ENCODE assay signal across 8 cellular contexts in genomic region chr7:47482013-47482761, GRCh38.
A peak's percentile ranks its signal among the peaks of the same experiment; 100 is the strongest.
DNase-seq lines count a peak whose midpoint lies in the region; TF ChIP-seq lines count a peak whose summit lies in the region.

No MANE protein-coding gene starts in this region.

- H3K27ac ChIP-seq in coronary artery: peak overlapping the region; percentile 90
- H3K27ac ChIP-seq in neuronal stem cell (replicated peaks; ENCODE audit: low read length): no peak overlapping the region
- peak overlapping the region in 2 of 59 donors; percentile 26 to 31 for H3K27ac ChIP-seq in dorsolateral prefrontal cortex

- no peak overlapping the region for H4K91ac ChIP-seq in neuronal stem cell (ENCODE audit: low read depth, low read length, poor library complexity)

- intact Hi-C loops in dorsolateral prefrontal cortex (cut with DNase I): no loop called here

- no peak overlapping the region for H2BK15ac ChIP-seq in neuronal stem cell (ENCODE audit: low read length)

- H2BK5ac ChIP-seq in neuronal stem cell (ENCODE audit: low read length): no peak overlapping the region

- peak overlapping the region; percentile 28 for H2AK5ac ChIP-seq in neuronal stem cell (ENCODE audit: low read depth, low read length)

- TF ChIP-seq CTCF in GM20000 (IDR thresholded peaks at IDR 0.05; ENCODE audit: extremely low read depth, missing control alignments): no peak
- no peak for TF ChIP-seq CTCF in coronary artery (IDR thresholded peaks at IDR 0.05)
- no peak for TF ChIP-seq CTCF in dorsolateral prefrontal cortex (IDR thresholded peaks at IDR 0.05 in 54 of 56, conservative IDR thresholded peaks at IDR 0.05 in 2 of 56; ENCODE audit: low read depth in 1 of 56, partially characterized antibody in 56 of 56)

- no peak overlapping the region for H3K9ac ChIP-seq in neuronal stem cell (ENCODE audit: low read depth, low read length, poor library complexity)

- peak overlapping the region; percentile 18 for H2BK12ac ChIP-seq in neuronal stem cell (ENCODE audit: low read length)

- no peak overlapping the region for H3K23ac ChIP-seq in neuronal stem cell (ENCODE audit: low read depth, low read length, poor library complexity)

- H4K8ac ChIP-seq in neuronal stem cell (ENCODE audit: low read depth, low read length): no peak overlapping the region

- peak; percentile 36 for DNase-seq in GM20000 (ENCODE audit: low spot score)
- DNase-seq in NCI-H226: peak; percentile 89
- peak; percentile 92 for DNase-seq in coronary artery (ENCODE audit: low spot score)
- DNase-seq in neuronal stem cell (ENCODE audit: low spot score): no peak
- no peak for DNase-seq in NAMALWA (ENCODE audit: low spot score)
- DNase-seq in pons (ENCODE audit: low spot score): no peak
- DNase-seq in Ammon's horn (ENCODE audit: low spot score): no peak
- no peak for DNase-seq in dorsolateral prefrontal cortex

- H3K36me3 ChIP-seq in neuronal stem cell (replicated peaks in 1 of 2; ENCODE audit: control insufficient read depth in 2 of 2, insufficient read depth in 2 of 2, low read length in 2 of 2): peaks cover 0 to 6% of the 10 kb centered on the region in 2 donors

- H3K4me1 ChIP-seq in neuronal stem cell (ENCODE audit: control insufficient read depth in 2 of 2, insufficient read depth in 1 of 2, low read depth in 1 of 2, low read length in 2 of 2): peaks cover 20 to 58% of the 10 kb centered on the region in 2 donors

- H3K4me3 ChIP-seq in coronary artery (peak overlapping the region; percentile 51), neuronal stem cell (ENCODE audit: low read length in 2 of 2) (no peak overlapping the region), dorsolateral prefrontal cortex (no peak overlapping the region)

- no CpG with 5 or more reads among the region's 15 CpGs for WGBS in neuronal stem cell (ENCODE audit: extremely low coverage in 2 of 2, insufficient read length in 2 of 2, insufficient replicate concordance in 1 of 2), 2 donors

- no peak overlapping the region for H2AFZ ChIP-seq in neuronal stem cell (ENCODE audit: low read length)

- H3K27me3 ChIP-seq in neuronal stem cell (ENCODE audit: control insufficient read depth in 3 of 3, insufficient read depth in 3 of 3, low read depth in 1 of 3, low read length in 3 of 3): no peaks in the 10 kb centered on the region
- peaks cover 0 to 40% (median 0%) of the 10 kb centered on the region in 45 donors for H3K27me3 ChIP-seq in dorsolateral prefrontal cortex

- H3K18ac ChIP-seq in neuronal stem cell (ENCODE audit: low read length): peak overlapping the region; percentile 63

- H3K4me2 ChIP-seq in neuronal stem cell (ENCODE audit: insufficient read depth, low read length, poor library complexity, severe bottlenecking): no peak overlapping the region

- H3K79me1 ChIP-seq in neuronal stem cell (ENCODE audit: low read depth, low read length): peaks cover 26% of the 10 kb centered on the region

- no peak overlapping the region for H2BK120ac ChIP-seq in neuronal stem cell (ENCODE audit: low read depth, low read length)

- H3K14ac ChIP-seq in neuronal stem cell (ENCODE audit: low read length): no peak overlapping the region

- H3K9me3 ChIP-seq in neuronal stem cell (replicated peaks in 1 of 2; ENCODE audit: control insufficient read depth in 2 of 2, insufficient read depth in 1 of 2, low read depth in 1 of 2, low read length in 2 of 2): peaks cover 5 to 10% of the 10 kb centered on the region in 2 donors

- no peak overlapping the region for H3K4ac ChIP-seq in neuronal stem cell (ENCODE audit: low read length)

Comparison
In these comparisons a context has a peak if more than half of its experiments do, and no peak if none do; other contexts are left out.
1. DNase-seq: peak in GM20000 (single experiment), NCI-H226 (single experiment) and coronary artery (single experiment); none in neuronal stem cell (single experiment), NAMALWA (single experiment), pons (single experiment), Ammon's horn (single experiment) and dorsolateral prefrontal cortex (0 of 10).